1 cellular context compared by ENCODE assay signal in the genomic region with DNA sequence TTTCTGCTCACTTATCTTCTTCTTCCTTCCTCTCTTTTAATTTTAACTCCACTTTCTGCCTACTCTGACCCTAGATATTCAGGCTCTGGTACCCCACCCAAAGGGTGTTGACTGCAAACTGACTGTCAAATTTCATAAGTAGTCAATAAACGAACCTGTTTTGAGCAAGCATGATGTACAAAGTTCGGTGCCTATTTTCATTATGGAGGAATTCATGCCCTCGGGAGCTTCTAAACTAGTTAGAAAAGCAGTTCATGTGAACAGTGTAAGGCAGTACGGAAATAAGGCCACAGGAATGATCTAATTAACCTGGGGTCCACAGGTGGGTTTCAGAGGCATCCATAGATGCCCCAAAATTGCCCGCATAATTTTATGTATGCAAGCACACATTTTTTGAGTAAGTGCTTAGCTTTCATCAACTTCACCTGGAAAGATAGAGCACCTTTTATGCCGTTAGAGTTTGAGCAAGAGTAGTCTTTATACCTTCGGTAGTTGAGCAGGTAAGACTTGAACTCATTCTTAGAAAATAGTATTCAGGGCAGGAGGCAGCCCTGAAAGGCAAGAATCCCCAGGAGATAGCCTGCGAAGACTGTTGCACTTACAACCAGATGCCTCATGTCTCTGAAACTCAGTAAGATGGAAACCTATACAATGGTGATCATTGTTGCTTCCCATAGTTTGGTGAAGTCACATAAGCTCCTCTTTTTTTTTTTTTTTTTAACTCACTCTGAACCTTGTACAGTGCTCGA.
A peak's percentile ranks its signal among the peaks of the same experiment; 100 is the strongest.
TF ChIP-seq lines count a peak whose summit lies in the region.

No MANE protein-coding gene starts in this region.

TF ChIP-seq in HepG2, 621 proteins besides CTCF, POLR2A, EP300 and RAD21 (continued from another document and continues in another):
- TF ChIP-seq, protein P1, sequence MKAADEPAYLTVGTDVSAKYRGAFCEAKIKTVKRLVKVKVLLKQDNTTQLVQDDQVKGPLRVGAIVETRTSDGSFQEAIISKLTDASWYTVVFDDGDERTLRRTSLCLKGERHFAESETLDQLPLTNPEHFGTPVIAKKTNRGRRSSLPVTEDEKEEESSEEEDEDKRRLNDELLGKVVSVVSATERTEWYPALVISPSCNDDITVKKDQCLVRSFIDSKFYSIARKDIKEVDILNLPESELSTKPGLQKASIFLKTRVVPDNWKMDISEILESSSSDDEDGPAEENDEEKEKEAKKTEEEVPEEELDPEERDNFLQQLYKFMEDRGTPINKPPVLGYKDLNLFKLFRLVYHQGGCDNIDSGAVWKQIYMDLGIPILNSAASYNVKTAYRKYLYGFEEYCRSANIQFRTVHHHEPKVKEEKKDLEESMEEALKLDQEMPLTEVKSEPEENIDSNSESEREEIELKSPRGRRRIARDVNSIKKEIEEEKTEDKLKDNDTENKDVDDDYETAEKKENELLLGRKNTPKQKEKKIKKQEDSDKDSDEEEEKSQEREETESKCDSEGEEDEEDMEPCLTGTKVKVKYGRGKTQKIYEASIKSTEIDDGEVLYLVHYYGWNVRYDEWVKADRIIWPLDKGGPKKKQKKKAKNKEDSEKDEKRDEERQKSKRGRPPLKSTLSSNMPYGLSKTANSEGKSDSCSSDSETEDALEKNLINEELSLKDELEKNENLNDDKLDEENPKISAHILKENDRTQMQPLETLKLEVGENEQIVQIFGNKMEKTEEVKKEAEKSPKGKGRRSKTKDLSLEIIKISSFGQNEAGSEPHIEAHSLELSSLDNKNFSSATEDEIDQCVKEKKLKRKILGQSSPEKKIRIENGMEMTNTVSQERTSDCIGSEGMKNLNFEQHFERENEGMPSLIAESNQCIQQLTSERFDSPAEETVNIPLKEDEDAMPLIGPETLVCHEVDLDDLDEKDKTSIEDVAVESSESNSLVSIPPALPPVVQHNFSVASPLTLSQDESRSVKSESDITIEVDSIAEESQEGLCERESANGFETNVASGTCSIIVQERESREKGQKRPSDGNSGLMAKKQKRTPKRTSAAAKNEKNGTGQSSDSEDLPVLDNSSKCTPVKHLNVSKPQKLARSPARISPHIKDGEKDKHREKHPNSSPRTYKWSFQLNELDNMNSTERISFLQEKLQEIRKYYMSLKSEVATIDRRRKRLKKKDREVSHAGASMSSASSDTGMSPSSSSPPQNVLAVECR (CRISPR knock-in tag; IDR thresholded peaks at IDR 0.05; ENCODE audit: borderline replicate concordance) = no peak
- TF ChIP-seq KLF11 (CRISPR knock-in tag; IDR thresholded peaks at IDR 0.05) (peak; percentile 35; the same call in 1 of the 2 replicates), FOSL2 (CRISPR knock-in tag; IDR thresholded peaks at IDR 0.05) (no peak), ZBTB3 (CRISPR knock-in tag; IDR thresholded peaks at IDR 0.05; ENCODE audit: borderline replicate concordance, low read depth) (peak; percentile 12; the same call in 1 of the 2 replicates), POLR2AphosphoS5 (IDR thresholded peaks at IDR 0.05; ENCODE audit: low read depth, low read length) (no peak), HDAC1 (CRISPR knock-in tag; IDR thresholded peaks at IDR 0.05) (no peak), ZNF274 (CRISPR knock-in tag; IDR thresholded peaks at IDR 0.05) (no peak), HOXA5 (CRISPR knock-in tag; IDR thresholded peaks at IDR 0.05) (peak; percentile 58; the same call in 1 of the 2 replicates), ZSCAN20 (CRISPR knock-in tag; IDR thresholded peaks at IDR 0.05; ENCODE audit: borderline replicate concordance) (no peak), ZNF224 (CRISPR knock-in tag; IDR thresholded peaks at IDR 0.05) (no peak), MIXL1 (CRISPR knock-in tag; IDR thresholded peaks at IDR 0.05) (peak; percentile 54; the same call in 1 of the 2 replicates)
- TF ChIP-seq, protein P2, sequence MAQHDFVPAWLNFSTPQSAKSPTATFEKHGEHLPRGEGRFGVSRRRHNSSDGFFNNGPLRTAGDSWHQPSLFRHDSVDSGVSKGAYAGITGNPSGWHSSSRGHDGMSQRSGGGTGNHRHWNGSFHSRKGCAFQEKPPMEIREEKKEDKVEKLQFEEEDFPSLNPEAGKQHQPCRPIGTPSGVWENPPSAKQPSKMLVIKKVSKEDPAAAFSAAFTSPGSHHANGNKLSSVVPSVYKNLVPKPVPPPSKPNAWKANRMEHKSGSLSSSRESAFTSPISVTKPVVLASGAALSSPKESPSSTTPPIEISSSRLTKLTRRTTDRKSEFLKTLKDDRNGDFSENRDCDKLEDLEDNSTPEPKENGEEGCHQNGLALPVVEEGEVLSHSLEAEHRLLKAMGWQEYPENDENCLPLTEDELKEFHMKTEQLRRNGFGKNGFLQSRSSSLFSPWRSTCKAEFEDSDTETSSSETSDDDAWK (CRISPR knock-in tag; IDR thresholded peaks at IDR 0.05) = no peak
- TF ChIP-seq, protein P3, sequence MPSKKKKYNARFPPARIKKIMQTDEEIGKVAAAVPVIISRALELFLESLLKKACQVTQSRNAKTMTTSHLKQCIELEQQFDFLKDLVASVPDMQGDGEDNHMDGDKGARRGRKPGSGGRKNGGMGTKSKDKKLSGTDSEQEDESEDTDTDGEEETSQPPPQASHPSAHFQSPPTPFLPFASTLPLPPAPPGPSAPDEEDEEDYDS (CRISPR knock-in tag; IDR thresholded peaks at IDR 0.05) = no peak
- TF ChIP-seq, protein P4, sequence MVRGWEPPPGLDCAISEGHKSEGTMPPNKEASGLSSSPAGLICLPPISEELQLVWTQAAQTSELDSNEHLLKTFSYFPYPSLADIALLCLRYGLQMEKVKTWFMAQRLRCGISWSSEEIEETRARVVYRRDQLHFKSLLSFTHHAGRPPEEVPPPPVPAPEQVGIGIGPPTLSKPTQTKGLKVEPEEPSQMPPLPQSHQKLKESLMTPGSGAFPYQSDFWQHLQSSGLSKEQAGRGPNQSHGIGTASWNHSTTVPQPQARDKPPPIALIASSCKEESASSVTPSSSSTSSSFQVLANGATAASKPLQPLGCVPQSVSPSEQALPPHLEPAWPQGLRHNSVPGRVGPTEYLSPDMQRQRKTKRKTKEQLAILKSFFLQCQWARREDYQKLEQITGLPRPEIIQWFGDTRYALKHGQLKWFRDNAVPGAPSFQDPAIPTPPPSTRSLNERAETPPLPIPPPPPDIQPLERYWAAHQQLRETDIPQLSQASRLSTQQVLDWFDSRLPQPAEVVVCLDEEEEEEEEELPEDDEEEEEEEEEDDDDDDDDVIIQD (CRISPR knock-in tag; IDR thresholded peaks at IDR 0.05; ENCODE audit: low read depth) = no peak
- TF ChIP-seq, protein P5, sequence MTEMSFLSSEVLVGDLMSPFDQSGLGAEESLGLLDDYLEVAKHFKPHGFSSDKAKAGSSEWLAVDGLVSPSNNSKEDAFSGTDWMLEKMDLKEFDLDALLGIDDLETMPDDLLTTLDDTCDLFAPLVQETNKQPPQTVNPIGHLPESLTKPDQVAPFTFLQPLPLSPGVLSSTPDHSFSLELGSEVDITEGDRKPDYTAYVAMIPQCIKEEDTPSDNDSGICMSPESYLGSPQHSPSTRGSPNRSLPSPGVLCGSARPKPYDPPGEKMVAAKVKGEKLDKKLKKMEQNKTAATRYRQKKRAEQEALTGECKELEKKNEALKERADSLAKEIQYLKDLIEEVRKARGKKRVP (CRISPR knock-in tag; IDR thresholded peaks at IDR 0.05) = 0 out of 4 replicates have a peak, but pooled peaks of 1 of the 2 experiments have one; percentile 4
- TF ChIP-seq, protein P6, sequence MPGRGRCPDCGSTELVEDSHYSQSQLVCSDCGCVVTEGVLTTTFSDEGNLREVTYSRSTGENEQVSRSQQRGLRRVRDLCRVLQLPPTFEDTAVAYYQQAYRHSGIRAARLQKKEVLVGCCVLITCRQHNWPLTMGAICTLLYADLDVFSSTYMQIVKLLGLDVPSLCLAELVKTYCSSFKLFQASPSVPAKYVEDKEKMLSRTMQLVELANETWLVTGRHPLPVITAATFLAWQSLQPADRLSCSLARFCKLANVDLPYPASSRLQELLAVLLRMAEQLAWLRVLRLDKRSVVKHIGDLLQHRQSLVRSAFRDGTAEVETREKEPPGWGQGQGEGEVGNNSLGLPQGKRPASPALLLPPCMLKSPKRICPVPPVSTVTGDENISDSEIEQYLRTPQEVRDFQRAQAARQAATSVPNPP (CRISPR knock-in tag; IDR thresholded peaks at IDR 0.05) = 0 out of 2 replicates have a peak, but pooled peaks have one; percentile 19
- TF ChIP-seq, protein P7, sequence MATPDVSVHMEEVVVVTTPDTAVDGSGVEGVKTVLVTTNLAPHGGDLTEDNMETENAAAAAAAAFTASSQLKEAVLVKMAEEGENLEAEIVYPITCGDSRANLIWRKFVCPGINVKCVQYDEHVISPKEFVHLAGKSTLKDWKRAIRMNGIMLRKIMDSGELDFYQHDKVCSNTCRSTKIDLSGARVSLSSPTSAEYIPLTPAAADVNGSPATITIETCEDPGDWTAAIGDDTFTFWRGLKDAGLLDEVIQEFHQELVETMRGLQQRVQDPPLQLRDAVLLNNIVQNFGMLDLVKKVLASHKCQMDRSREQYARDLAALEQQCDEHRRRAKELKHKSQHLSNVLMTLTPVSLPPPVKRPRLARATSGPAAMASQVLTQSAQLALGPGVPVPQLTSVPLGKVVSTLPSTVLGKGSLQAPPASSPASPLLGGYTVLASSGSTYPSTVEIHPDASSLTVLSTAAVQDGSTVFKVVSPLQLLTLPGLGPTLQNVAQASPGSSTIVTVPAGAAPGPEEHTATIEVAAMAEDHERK (CRISPR knock-in tag; IDR thresholded peaks at IDR 0.05; ENCODE audit: low read depth) = no peak
- TF ChIP-seq, protein P8, sequence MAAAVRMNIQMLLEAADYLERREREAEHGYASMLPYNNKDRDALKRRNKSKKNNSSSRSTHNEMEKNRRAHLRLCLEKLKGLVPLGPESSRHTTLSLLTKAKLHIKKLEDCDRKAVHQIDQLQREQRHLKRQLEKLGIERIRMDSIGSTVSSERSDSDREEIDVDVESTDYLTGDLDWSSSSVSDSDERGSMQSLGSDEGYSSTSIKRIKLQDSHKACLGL (CRISPR knock-in tag; IDR thresholded peaks at IDR 0.05) = no peak
- TF ChIP-seq, protein P9, sequence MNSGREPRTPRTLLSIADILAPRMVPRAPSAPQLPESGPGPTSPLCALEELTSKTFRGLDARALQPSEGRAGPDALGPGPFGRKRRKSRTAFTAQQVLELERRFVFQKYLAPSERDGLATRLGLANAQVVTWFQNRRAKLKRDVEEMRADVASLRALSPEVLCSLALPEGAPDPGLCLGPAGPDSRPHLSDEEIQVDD (CRISPR knock-in tag; IDR thresholded peaks at IDR 0.05; ENCODE audit: borderline replicate concordance) = no peak
- TF ChIP-seq, protein P10, sequence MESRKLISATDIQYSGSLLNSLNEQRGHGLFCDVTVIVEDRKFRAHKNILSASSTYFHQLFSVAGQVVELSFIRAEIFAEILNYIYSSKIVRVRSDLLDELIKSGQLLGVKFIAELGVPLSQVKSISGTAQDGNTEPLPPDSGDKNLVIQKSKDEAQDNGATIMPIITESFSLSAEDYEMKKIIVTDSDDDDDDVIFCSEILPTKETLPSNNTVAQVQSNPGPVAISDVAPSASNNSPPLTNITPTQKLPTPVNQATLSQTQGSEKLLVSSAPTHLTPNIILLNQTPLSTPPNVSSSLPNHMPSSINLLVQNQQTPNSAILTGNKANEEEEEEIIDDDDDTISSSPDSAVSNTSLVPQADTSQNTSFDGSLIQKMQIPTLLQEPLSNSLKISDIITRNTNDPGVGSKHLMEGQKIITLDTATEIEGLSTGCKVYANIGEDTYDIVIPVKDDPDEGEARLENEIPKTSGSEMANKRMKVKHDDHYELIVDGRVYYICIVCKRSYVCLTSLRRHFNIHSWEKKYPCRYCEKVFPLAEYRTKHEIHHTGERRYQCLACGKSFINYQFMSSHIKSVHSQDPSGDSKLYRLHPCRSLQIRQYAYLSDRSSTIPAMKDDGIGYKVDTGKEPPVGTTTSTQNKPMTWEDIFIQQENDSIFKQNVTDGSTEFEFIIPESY (CRISPR knock-in tag; IDR thresholded peaks at IDR 0.05) = no peak
- TF ChIP-seq, protein P11, sequence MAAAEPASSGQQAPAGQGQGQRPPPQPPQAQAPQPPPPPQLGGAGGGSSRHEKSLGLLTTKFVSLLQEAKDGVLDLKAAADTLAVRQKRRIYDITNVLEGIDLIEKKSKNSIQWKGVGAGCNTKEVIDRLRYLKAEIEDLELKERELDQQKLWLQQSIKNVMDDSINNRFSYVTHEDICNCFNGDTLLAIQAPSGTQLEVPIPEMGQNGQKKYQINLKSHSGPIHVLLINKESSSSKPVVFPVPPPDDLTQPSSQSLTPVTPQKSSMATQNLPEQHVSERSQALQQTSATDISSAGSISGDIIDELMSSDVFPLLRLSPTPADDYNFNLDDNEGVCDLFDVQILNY (CRISPR knock-in tag; conservative IDR thresholded peaks at IDR 0.05) = no peak
- TF ChIP-seq, protein P12, sequence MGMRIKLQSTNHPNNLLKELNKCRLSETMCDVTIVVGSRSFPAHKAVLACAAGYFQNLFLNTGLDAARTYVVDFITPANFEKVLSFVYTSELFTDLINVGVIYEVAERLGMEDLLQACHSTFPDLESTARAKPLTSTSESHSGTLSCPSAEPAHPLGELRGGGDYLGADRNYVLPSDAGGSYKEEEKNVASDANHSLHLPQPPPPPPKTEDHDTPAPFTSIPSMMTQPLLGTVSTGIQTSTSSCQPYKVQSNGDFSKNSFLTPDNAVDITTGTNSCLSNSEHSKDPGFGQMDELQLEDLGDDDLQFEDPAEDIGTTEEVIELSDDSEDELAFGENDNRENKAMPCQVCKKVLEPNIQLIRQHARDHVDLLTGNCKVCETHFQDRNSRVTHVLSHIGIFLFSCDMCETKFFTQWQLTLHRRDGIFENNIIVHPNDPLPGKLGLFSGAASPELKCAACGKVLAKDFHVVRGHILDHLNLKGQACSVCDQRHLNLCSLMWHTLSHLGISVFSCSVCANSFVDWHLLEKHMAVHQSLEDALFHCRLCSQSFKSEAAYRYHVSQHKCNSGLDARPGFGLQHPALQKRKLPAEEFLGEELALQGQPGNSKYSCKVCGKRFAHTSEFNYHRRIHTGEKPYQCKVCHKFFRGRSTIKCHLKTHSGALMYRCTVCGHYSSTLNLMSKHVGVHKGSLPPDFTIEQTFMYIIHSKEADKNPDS (CRISPR knock-in tag; IDR thresholded peaks at IDR 0.05) = peak; percentile 17; the same call in 1 of the 2 replicates
- TF ChIP-seq, protein P13, sequence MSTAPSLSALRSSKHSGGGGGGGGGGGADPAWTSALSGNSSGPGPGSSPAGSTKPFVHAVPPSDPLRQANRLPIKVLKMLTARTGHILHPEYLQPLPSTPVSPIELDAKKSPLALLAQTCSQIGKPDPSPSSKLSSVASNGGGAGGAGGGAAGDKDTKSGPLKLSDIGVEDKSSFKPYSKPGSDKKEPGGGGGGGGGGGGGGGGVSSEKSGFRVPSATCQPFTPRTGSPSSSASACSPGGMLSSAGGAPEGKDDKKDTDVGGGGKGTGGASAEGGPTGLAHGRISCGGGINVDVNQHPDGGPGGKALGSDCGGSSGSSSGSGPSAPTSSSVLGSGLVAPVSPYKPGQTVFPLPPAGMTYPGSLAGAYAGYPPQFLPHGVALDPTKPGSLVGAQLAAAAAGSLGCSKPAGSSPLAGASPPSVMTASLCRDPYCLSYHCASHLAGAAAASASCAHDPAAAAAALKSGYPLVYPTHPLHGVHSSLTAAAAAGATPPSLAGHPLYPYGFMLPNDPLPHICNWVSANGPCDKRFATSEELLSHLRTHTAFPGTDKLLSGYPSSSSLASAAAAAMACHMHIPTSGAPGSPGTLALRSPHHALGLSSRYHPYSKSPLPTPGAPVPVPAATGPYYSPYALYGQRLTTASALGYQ (CRISPR knock-in tag; IDR thresholded peaks at IDR 0.05) = peak; percentile 8; the same call in 1 of the 2 replicates
- TF ChIP-seq, protein P14, sequence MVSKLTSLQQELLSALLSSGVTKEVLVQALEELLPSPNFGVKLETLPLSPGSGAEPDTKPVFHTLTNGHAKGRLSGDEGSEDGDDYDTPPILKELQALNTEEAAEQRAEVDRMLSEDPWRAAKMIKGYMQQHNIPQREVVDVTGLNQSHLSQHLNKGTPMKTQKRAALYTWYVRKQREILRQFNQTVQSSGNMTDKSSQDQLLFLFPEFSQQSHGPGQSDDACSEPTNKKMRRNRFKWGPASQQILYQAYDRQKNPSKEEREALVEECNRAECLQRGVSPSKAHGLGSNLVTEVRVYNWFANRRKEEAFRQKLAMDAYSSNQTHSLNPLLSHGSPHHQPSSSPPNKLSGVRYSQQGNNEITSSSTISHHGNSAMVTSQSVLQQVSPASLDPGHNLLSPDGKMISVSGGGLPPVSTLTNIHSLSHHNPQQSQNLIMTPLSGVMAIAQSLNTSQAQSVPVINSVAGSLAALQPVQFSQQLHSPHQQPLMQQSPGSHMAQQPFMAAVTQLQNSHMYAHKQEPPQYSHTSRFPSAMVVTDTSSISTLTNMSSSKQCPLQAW (CRISPR knock-in tag; IDR thresholded peaks at IDR 0.05) = peak; percentile 58; the same call in 1 of the 2 replicates
